2 cellular contexts compared by ENCODE assay signal in genomic region chr11:110207089-110207488, GRCh38.
TF ChIP-seq lines count a peak whose summit lies in the region.

No MANE protein-coding gene starts in this region.

TF ChIP-seq in A549, 52 proteins besides CTCF, POLR2A, EP300 and RAD21 (continued from another document):
- TF ChIP-seq REST (IDR thresholded peaks at IDR 0.05) (no peak), JUNB (IDR thresholded peaks at IDR 0.05) (no peak), BCL3 (IDR thresholded peaks at IDR 0.05) (no peak), POLR2AphosphoS2 (conservative IDR thresholded peaks at IDR 0.05; ENCODE audit: low read length) (no peak), ZSCAN20 (CRISPR knock-in tag; IDR thresholded peaks at IDR 0.05) (no peak), HOXB13 (CRISPR knock-in tag; IDR thresholded peaks at IDR 0.05; ENCODE audit: low read depth) (no peak), HDAC2 (IDR thresholded peaks at IDR 0.05) (no peak), NR3C1 (IDR thresholded peaks at IDR 0.05) (no peak), ATOH8 (CRISPR knock-in tag; IDR thresholded peaks at IDR 0.05; ENCODE audit: low read depth) (no peak), NFE2L2 (conservative IDR thresholded peaks at IDR 0.05; ENCODE audit: low read length) (no peak), MAFK (IDR thresholded peaks at IDR 0.05; ENCODE audit: partially characterized antibody) (no peak), HOXB5 (CRISPR knock-in tag; IDR thresholded peaks at IDR 0.05) (no peak), HOXA7 (CRISPR knock-in tag; IDR thresholded peaks at IDR 0.05) (no peak), MAZ (IDR thresholded peaks at IDR 0.05; ENCODE audit: borderline replicate concordance, low read depth, low read length) (no peak)

TF ChIP-seq in GM23338, 12 proteins besides CTCF, POLR2A, EP300 and RAD21:
- TF ChIP-seq ZNF462 (CRISPR knock-in tag; IDR thresholded peaks at IDR 0.05) (no peak), ZNF114 (CRISPR knock-in tag; IDR thresholded peaks at IDR 0.05) (no peak)
